In the genomic region with DNA sequence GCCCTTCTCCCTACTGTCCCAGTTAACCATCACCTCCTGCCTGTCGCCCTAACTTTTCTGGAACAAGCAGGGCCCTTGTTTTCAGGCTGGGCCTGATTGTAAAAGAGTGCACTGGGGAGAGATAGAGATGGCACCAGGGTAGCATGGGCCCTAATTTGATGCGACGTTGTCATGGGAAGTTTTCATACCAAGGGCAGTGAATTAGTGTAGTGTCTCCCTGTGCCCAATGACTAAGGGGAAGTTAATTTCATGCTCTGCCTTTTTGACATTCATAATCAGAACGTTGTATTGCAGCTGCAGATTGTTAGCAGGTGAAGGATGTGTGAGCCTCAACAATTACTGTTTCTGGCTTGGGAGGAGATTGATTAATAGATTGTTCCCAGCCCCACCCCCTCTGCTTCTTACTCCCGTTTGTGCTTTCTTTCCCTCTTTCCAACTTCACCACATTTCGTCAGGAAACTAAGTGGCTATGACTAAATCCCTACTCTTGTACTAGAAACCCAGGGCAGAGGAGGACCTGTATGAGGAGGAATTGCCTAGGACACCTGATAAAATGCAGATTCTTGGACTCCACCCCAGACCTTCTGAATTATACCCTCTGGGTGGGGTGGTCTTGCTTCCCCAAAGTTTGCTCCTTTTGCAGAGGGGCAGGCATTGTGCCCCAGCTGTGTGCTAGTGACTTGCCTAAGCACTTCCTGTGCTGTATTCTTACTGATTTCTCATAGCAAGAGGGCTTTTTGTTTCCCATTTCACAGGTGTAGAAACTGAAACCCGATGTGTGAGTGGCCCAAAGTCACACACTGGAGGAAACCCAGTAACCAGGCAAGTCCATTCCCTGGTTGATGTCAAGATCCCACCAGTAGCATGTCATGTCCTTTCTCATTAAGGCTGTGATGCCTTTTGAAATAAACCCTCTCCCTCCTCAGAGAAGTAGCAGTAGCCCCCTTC, we compare ENCODE assay signal across 9 cellular contexts. TPM values are rescaled to one million over a fixed set of nuclear protein-coding genes. Genes with fewer than 3 reads are reported as not detected.
A peak's percentile ranks its signal among the peaks of the same experiment; 100 is the strongest.
DNase-seq lines count a peak whose midpoint lies in the region; ATAC-seq lines count a peak whose summit lies in the region.
"Had no signal": no experiment of that assay in that cellular context is flagged by ENCODE, and none has a peak within 500 bp of the region (broad histone marks: within the 10 kb centered on the region; RNA-seq: fewer than 3 reads in every experiment).

No MANE protein-coding gene starts in this region.

- H3K9ac ChIP-seq in iPS-15b (ENCODE audit: low read depth, low read length) = peak overlapping the region; percentile 14

- H3K9me3 ChIP-seq in iPS-15b (ENCODE audit: control insufficient read depth, insufficient read depth, low read length) (no peaks in the 10 kb centered on the region), SJCRH30 (replicated peaks) (no peaks in the 10 kb centered on the region)
- H3K9me3 ChIP-seq: thoracic aorta had no signal

- H3K4me1 ChIP-seq in iPS-15b (ENCODE audit: control insufficient read depth, insufficient read depth, low read length) (no peaks in the 10 kb centered on the region), SJCRH30 (no peaks in the 10 kb centered on the region; the same call in 1 of the 2 replicates)

- ATAC-seq in GM18520 (IDR thresholded peaks at IDR 0.05; ENCODE audit: unreplicated experiment) = peak; percentile 92
- peak; percentile 96 for ATAC-seq in GM21526 (IDR thresholded peaks at IDR 0.05; ENCODE audit: low FRiP score, unreplicated experiment)
- peak; percentile 94 for ATAC-seq in HG03432 (IDR thresholded peaks at IDR 0.05; ENCODE audit: unreplicated experiment)

- H3K36me3 ChIP-seq in iPS-15b (ENCODE audit: control insufficient read depth, insufficient read depth, low read length) (no peaks in the 10 kb centered on the region), SJCRH30 (no peaks in the 10 kb centered on the region)
- H3K36me3 ChIP-seq: thoracic aorta had no signal

- DNase-seq in SJCRH30 = no peak
- DNase-seq in NCI-H1436 (lab: John Stamatoyannopoulos, UW) = no peak
- DNase-seq in activated effector memory CD4-positive, alpha-beta T cell treated with Interleukin-2 at 50 U/mL for 16 hours = no peak
- no peak for DNase-seq in KG1 (lab: John Stamatoyannopoulos, UW)

- no peak overlapping the region for H3K27ac ChIP-seq in SJCRH30
- H3K27ac ChIP-seq: thoracic aorta had no signal

- H3K27me3 ChIP-seq in iPS-15b (ENCODE audit: control insufficient read depth, insufficient read depth, low read length) (no peaks in the 10 kb centered on the region), SJCRH30 (no peaks in the 10 kb centered on the region)

- H3K4me3 ChIP-seq in iPS-15b (ENCODE audit: low read depth, low read length) (no peak overlapping the region), SJCRH30 (no peak overlapping the region)
- H3K4me3 ChIP-seq: thoracic aorta had no signal

RNA-seq across cellular contexts. Expression of gene DAB2IP, which starts 56.3 kb away (rescaled TPM):
- total RNA-seq in SJCRH30 (2014; rRNA removed; shearing (Covaris generic)) = 18.2 and 18.7 TPM in 2 replicates
